Comparison of ENCODE assay signal across 12 cellular contexts in the genomic region with DNA sequence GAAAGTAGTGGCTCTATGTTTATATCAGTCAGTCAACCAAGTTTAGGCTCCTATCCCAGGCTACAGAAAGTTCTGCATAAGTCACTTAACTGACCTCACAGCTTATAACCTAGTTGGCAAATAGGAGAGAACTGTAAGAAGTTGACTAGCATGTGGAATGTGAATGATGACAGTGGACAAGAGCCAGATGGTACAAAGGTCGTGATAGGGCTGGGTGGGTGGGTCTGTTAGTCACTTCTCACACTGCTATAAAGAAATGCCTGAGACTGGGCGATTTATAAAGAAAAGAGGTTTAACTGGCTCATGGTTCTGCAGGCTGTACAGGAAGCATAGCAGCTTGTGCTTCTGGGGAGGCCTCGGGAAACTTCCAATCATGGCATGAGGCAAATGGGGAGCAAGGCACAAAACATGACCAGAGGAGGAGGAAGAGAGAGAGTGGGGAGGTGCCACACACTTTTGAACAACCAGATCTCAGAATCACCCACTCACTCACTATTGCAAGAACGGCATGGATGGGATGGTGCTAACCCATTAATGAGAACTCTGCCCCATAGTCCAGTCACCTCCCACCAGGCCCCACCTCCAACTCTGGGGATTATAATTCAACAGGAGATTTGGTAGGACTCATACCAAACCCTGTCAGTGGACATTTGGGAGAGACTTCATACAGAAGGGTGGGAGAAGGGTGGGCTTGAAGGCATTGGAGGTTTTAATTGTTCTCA.
DNase-seq lines count a peak whose midpoint lies in the region; ATAC-seq, FAIRE-seq and TF ChIP-seq lines count a peak whose summit lies in the region.
"Had no signal": no experiment of that assay in that cellular context is flagged by ENCODE, and none has a peak within 500 bp of the region (broad histone marks: within the 10 kb centered on the region; RNA-seq: fewer than 3 reads in every experiment).

No MANE protein-coding gene starts in this region.

- 32 to 37% methylated on average over 4 of the region's 4 CpGs for WGBS in pancreas, 2 donors

- FAIRE-seq in pancreas (lab: Jason Lieb, UNC), result no peak
- FAIRE-seq: H1 had no signal

- H3K4me3 ChIP-seq in pancreas, result no peak overlapping the region
- H3K4me3 ChIP-seq: dorsolateral prefrontal cortex had no signal

- ATAC-seq in pancreas (peak; percentile 89 to 98 (median 96)), foreskin keratinocyte (no peak)
- ATAC-seq: activated T-helper 17 cell treated with anti-CD3 and anti-CD28 coated beads, Interleukin-2, amount 50 U/mL, for 72 hours had no signal

- no peaks in the 10 kb centered on the region for H3K36me3 ChIP-seq in pancreas

- H3K27me3 ChIP-seq in pancreas (no peaks in the 10 kb centered on the region), foreskin keratinocyte (no peaks in the 10 kb centered on the region)
- H3K27me3 ChIP-seq: dorsolateral prefrontal cortex had no signal

- H3K27ac ChIP-seq in pancreas (no peak overlapping the region), foreskin keratinocyte (no peak overlapping the region)
- H3K27ac ChIP-seq: dorsolateral prefrontal cortex had no signal

- H3K9me3 ChIP-seq in pancreas, result no peaks in the 10 kb centered on the region

- TF ChIP-seq CTCF in pancreas (IDR thresholded peaks at IDR 0.05) (no peak), foreskin keratinocyte (conservative IDR thresholded peaks at IDR 0.05) (no peak)

- intact Hi-C loops in pancreas (cut with DNase I), result no loop called here

- H3K4me1 ChIP-seq in pancreas (peaks cover 0 to 7% (median 0%) of the 10 kb centered on the region in 3 donors), foreskin keratinocyte (peaks cover 13% of the 10 kb centered on the region)

- DNase-seq in EH (ENCODE audit: low read depth) (peak; percentile 94), SW480 (ENCODE audit: low spot score) (peak; percentile 32), fibroblast of the conjunctiva (ENCODE audit: low read depth) (peak; percentile 81), pancreas (peak in 3 of 6 donors; percentile 42 to 48 (median 47)), SIG-M5 treated with dmso at 0.1 percent for 504 hours (lab: John Stamatoyannopoulos, UW; ENCODE audit: unreplicated experiment) (no peak), foreskin keratinocyte (no peak), GDM1 (lab: John Stamatoyannopoulos, UW) (no peak)
- DNase-seq in stimulated activated CD4-positive, alpha-beta T cell treated with anti-CD3 and anti-CD28 coated beads, Interleukin-1b, Interleukin-23, amount 100 ng/mL, for 48 hours, result no peak
- DNase-seq: dorsolateral prefrontal cortex, NCI-H1105 had no signal

Comparison
In these comparisons a context has a peak if more than half of its experiments do, and no peak if none do; other contexts are left out.
1. DNase-seq: peak in EH (single experiment), SW480 (single experiment) and fibroblast of the conjunctiva (single experiment); none in SIG-M5 treated with dmso at 0.1 percent for 504 hours (single experiment), stimulated activated CD4-positive, alpha-beta T cell treated with anti-CD3 and anti-CD28 coated beads, Interleukin-1b, Interleukin-23, amount 100 ng/mL, for 48 hours (single experiment), foreskin keratinocyte (0 of 2) and GDM1 (single experiment).